Comparison of ENCODE assay signal across 8 cellular contexts in genomic region chr4:86594559-86595425, GRCh38. TPM values are rescaled to one million over a fixed set of nuclear protein-coding genes. Genes with fewer than 3 reads are reported as not detected.
DNase-seq lines count a peak whose midpoint lies in the region; ATAC-seq and TF ChIP-seq lines count a peak whose summit lies in the region.

No MANE protein-coding gene starts in this region.

- peak; percentile 26 for DNase-seq in DMS79 treated with DMSO at 0.1 percent for 48 hours (lab: John Stamatoyannopoulos, UW)
- DNase-seq in DMS79 (lab: John Stamatoyannopoulos, UW): no peak
- peak; percentile 42 for DNase-seq in LoVo (ENCODE audit: low spot score)
- DNase-seq in endothelial cell (ENCODE audit: low spot score): peak; percentile 55
- DNase-seq in memory B cell (ENCODE audit: low spot score in 2 of 2): no peak
- DNase-seq in superior temporal gyrus (ENCODE audit: extremely low spot score): peak; percentile 82

- ATAC-seq in GM21737 (IDR thresholded peaks at IDR 0.05; ENCODE audit: unreplicated experiment): peak; percentile 25
- peak; percentile 45 for ATAC-seq in memory B cell (ENCODE audit: low read depth)

- H3K27ac Mint-ChIP-seq in endothelial cell (ENCODE audit: unreplicated experiment) (peak overlapping the region; percentile 45), memory B cell (no peak overlapping the region)

- H3K27me3 Mint-ChIP-seq in endothelial cell (ENCODE audit: unreplicated experiment): peaks cover 8% of the 10 kb centered on the region
- H3K27me3 Mint-ChIP-seq in memory B cell: peaks cover 21% of the 10 kb centered on the region

- peak overlapping the region; percentile 93 for H3K27ac ChIP-seq in VCaP

- TF ChIP-seq CTCF in VCaP (conservative IDR thresholded peaks at IDR 0.05) (no peak), endothelial cell (IDR thresholded peaks at IDR 0.05; ENCODE audit: unreplicated experiment) (no peak)

- no peaks in the 10 kb centered on the region for H3K9me3 Mint-ChIP-seq in endothelial cell (ENCODE audit: unreplicated experiment)
- H3K9me3 Mint-ChIP-seq in memory B cell: no peaks in the 10 kb centered on the region

- H3K36me3 Mint-ChIP-seq in endothelial cell (ENCODE audit: low read depth, unreplicated experiment) (no peaks in the 10 kb centered on the region), memory B cell (no peaks in the 10 kb centered on the region)

- peaks cover 16% of the 10 kb centered on the region for H3K4me1 Mint-ChIP-seq in endothelial cell (ENCODE audit: unreplicated experiment)
- peaks cover 7% of the 10 kb centered on the region for H3K4me1 Mint-ChIP-seq in memory B cell

- H3K4me3 Mint-ChIP-seq in endothelial cell (ENCODE audit: unreplicated experiment) (peak overlapping the region; percentile 95), memory B cell (peak overlapping the region; percentile 63)

RNA-seq across cellular contexts. Expression of gene PTPN13, which starts 0.7 kb away (rescaled TPM):
- 5.6 TPM for total RNA-seq in endothelial cell (ENCODE audit: unreplicated experiment)

Comparison
In these comparisons a context has a peak if more than half of its experiments do, and no peak if none do; other contexts are left out.
1. DNase-seq: peak in DMS79 treated with DMSO at 0.1 percent for 48 hours (single experiment), LoVo (single experiment), endothelial cell (single experiment) and superior temporal gyrus (single experiment); none in DMS79 (single experiment) and memory B cell (0 of 2).